ENCODE assay signal across 9 cellular contexts in the genomic region with DNA sequence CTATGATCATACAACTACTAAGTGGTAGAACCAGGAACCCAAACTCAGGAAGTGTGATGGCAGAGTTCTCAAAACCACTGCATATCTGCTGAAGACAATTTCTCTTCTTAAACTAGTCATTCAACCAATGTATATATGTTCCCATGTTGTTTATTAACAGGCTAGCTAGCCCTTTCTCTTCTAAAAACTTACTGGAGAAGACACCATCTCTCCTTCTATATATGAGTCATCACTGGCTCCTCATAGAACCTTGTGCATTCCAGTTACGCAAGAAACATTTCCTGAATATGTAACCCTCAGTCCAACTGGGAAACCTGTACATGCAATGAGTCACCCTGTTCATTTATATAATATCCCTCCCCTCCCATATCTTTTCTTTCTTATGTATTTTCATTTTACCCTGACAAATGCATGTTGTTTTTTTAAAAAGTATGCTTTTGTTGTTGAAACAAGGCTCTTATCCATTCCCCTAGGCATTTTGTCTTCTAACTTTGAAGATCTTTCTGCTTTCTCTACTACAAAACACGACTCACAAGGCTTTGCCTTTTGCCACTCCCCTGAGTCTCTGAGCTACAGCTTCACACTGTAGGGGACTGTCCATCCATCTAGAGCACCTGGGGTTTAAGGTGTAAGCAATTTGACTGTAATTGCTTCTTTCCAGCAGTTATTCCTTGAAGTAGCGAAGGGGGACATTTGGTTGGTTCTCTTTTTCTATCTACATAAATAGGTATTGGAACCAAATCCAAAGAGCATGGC.
A peak's percentile ranks its signal among the peaks of the same experiment; 100 is the strongest.
DNase-seq lines count a peak whose midpoint lies in the region; ATAC-seq and TF ChIP-seq lines count a peak whose summit lies in the region.
"Had no signal": no experiment of that assay in that cellular context is flagged by ENCODE, and none has a peak within 500 bp of the region (broad histone marks: within the 10 kb centered on the region; RNA-seq: fewer than 3 reads in every experiment).

No MANE protein-coding gene starts in this region.

- DNase-seq in DMS53 treated with DMSO at 0.1 percent for 48 hours (lab: John Stamatoyannopoulos, UW; ENCODE audit: unreplicated experiment) (peak; percentile 74), SK-MEL-5 (ENCODE audit: low read depth, low spot score) (peak; percentile 74), kidney glomerular epithelial cell (lab: John Stamatoyannopoulos, UW) (peak; percentile 44), NCI-H2081 (lab: John Stamatoyannopoulos, UW) (no peak), prostate gland (ENCODE audit: low spot score) (no peak), substantia nigra (lab: John Stamatoyannopoulos, UW) (no peak), left lobe of liver (ENCODE audit: low spot score) (no peak)
- DNase-seq: NCI-H1092 treated with DMSO at 0.1 percent for 48 hours had no signal

- TF ChIP-seq POLR2A in prostate gland (IDR thresholded peaks at IDR 0.05) = no peak

- ATAC-seq in HG02943 (IDR thresholded peaks at IDR 0.05; ENCODE audit: low read depth, unreplicated experiment) (peak; percentile 67), left lobe of liver (no peak)

- no peak overlapping the region for H3K27ac ChIP-seq in prostate gland
- H3K27ac ChIP-seq in substantia nigra (ENCODE audit: low read depth, low read length, poor library complexity, severe bottlenecking) = no peak overlapping the region

- in situ Hi-C loops in SK-MEL-5 (cut with HindIII; ENCODE audit: low pct_unique_long_range_greater_than_20kb, low sequenced_read_pairs) = no loop called here

- no peaks in the 10 kb centered on the region for H3K4me1 ChIP-seq in prostate gland (replicated peaks)

- no peak overlapping the region for H3K4me3 ChIP-seq in prostate gland

- H3K27me3 ChIP-seq in prostate gland (replicated peaks; ENCODE audit: insufficient read depth) = no peaks in the 10 kb centered on the region

- TF ChIP-seq CTCF in prostate gland (IDR thresholded peaks at IDR 0.05) = no peak

- intact Hi-C loops in prostate gland (cut with DNase I) = no loop called here

- H3K36me3 ChIP-seq in prostate gland = no peaks in the 10 kb centered on the region

- H3K9me3 ChIP-seq in prostate gland = no peaks in the 10 kb centered on the region

- 73% methylated on average over 3 of the region's 3 CpGs for WGBS in prostate gland

Comparison
In these comparisons a context has a peak if more than half of its experiments do, and no peak if none do; other contexts are left out.
1. DNase-seq: peak in DMS53 treated with DMSO at 0.1 percent for 48 hours (single experiment), SK-MEL-5 (single experiment) and kidney glomerular epithelial cell (single experiment); none in NCI-H2081 (0 of 2), prostate gland (single experiment), substantia nigra (0 of 49) and left lobe of liver (single experiment).